Comparison of ENCODE assay signal across 9 cellular contexts in genomic region chr6:163844352-163844751, GRCh38.
"Had no signal": no experiment of that assay in that cellular context is flagged by ENCODE, and none has a peak within 500 bp of the region (broad histone marks: within the 10 kb centered on the region; RNA-seq: fewer than 3 reads in every experiment).

No MANE protein-coding gene starts in this region.

- H3K9me3 ChIP-seq: HAP-1 had no signal

- H3K36me3 ChIP-seq: HAP-1 had no signal

- ATAC-seq: HCT116, HepG2 had no signal

- H3K4me3 ChIP-seq: GM23248, HAP-1 had no signal

- H3K4me3 Mint-ChIP-seq: HFFc6, IgD-negative memory B cell had no signal

- H3K27ac Mint-ChIP-seq: HFFc6, IgD-negative memory B cell had no signal

- H3K27ac ChIP-seq: GM23248, HL-60 had no signal

- H3K4me1 ChIP-seq: HAP-1 had no signal

- DNase-seq: GM23248, GOT3, H7, HFFc6 had no signal

- H3K36me3 Mint-ChIP-seq: IgD-negative memory B cell had no signal
